ENCODE assay signal across 26 cellular contexts in the genomic region with DNA sequence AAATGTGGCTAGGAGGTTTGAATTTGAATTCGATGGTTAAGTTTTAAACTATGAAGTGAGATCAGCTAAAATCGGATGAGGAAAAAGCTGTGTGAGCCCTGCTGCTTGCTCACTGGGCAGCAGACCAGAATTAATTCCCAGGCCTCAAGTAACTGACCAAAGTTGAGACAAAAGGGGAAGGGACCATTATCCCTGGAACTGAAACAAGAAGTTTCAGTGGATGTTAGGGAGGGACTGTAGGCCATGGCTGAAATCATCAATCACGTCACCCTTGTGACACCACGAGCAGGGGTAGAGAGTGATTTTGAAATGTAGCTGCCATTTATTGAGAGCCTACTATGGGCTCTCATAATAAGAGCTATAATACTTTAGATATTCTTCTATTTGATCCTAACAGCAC. TPM values are rescaled to one million over a fixed set of nuclear protein-coding genes. Genes with fewer than 3 reads are reported as not detected.
DNase-seq lines count a peak whose midpoint lies in the region; ATAC-seq, FAIRE-seq and TF ChIP-seq lines count a peak whose summit lies in the region.
"Had no signal": no experiment of that assay in that cellular context is flagged by ENCODE, and none has a peak within 500 bp of the region (broad histone marks: within the 10 kb centered on the region; RNA-seq: fewer than 3 reads in every experiment).

No MANE protein-coding gene starts in this region.

- H3K27me3 ChIP-seq in K562 (ENCODE audit: control insufficient read depth in 2 of 2, insufficient read depth in 2 of 2, low read length in 2 of 2): no peaks in the 10 kb centered on the region; a peak in 1 of 5 replicates
- H3K27me3 ChIP-seq in right cardiac atrium (ENCODE audit: control insufficient read depth, insufficient read depth): no peaks in the 10 kb centered on the region
- no peaks in the 10 kb centered on the region for H3K27me3 ChIP-seq in neuronal stem cell (ENCODE audit: control insufficient read depth in 3 of 3, insufficient read depth in 3 of 3, low read depth in 1 of 3, low read length in 3 of 3)
- H3K27me3 ChIP-seq in gastrocnemius medialis: no peaks in the 10 kb centered on the region
- H3K27me3 ChIP-seq: stomach, tibial nerve had no signal

- no peak overlapping the region for H2AK5ac ChIP-seq in neuronal stem cell (ENCODE audit: low read depth, low read length)

- H3K27me3 Mint-ChIP-seq in type B pancreatic cell: no peaks in the 10 kb centered on the region
- H3K27me3 Mint-ChIP-seq: activated naive CD8-positive, alpha-beta T cell treated with anti-CD3 and anti-CD28 coated beads, Interleukin-2, amount 10 ng/mL, durations not matched to agents 7 days and 5 days had no signal

- H3K23ac ChIP-seq in neuronal stem cell (ENCODE audit: low read depth, low read length, poor library complexity): no peak overlapping the region

- BruUV-seq in K562 (replicated peaks; lab: Mats Ljungman, UMichigan): no TSS peak

- no peak overlapping the region for H3K14ac ChIP-seq in neuronal stem cell (ENCODE audit: low read length)

- no peaks in the 10 kb centered on the region for H3K79me1 ChIP-seq in neuronal stem cell (ENCODE audit: low read depth, low read length)

- H3K36me3 ChIP-seq in K562 (ENCODE audit: control insufficient read depth, insufficient read depth, low read length) (no peaks in the 10 kb centered on the region), neuronal stem cell (replicated peaks in 1 of 2; ENCODE audit: control insufficient read depth in 2 of 2, insufficient read depth in 2 of 2, low read length in 2 of 2) (no peaks in the 10 kb centered on the region), gastrocnemius medialis (no peaks in the 10 kb centered on the region)
- H3K36me3 ChIP-seq: stomach, tibial nerve had no signal

- TF ChIP-seq CTCF in K562 (IDR thresholded peaks at IDR 0.05 in 2 of 3, conservative IDR thresholded peaks at IDR 0.05 in 1 of 3; ENCODE audit: insufficient read depth in 2 of 3, low read depth in 1 of 3, low read length in 3 of 3) (no peak), type B pancreatic cell (conservative IDR thresholded peaks at IDR 0.05) (no peak), gastrocnemius medialis (IDR thresholded peaks at IDR 0.05 in 4 of 5, conservative IDR thresholded peaks at IDR 0.05 in 1 of 5) (no peak)

- no peak for TF ChIP-seq RAD21 in K562 (CRISPR knock-in tag; conservative IDR thresholded peaks at IDR 0.05 in 1 of 2, IDR thresholded peaks at IDR 0.05 in 1 of 2)

- H3K18ac ChIP-seq in neuronal stem cell (ENCODE audit: low read length): no peak overlapping the region

- in situ Hi-C loops in K562 (cut with MboI): no loop called here
- in situ Hi-C loops in gastrocnemius medialis (cut with MboI; ENCODE audit: low sequenced_read_pairs in 4 of 4): loop anchor here in 1 of 4 donors (25.0 kb wide), 1 partner anchor 443 kb away; a partner anchor contains a TSS

- no peaks in the 10 kb centered on the region for H3K36me3 Mint-ChIP-seq in type B pancreatic cell
- H3K36me3 Mint-ChIP-seq: activated naive CD8-positive, alpha-beta T cell treated with anti-CD3 and anti-CD28 coated beads, Interleukin-2, amount 10 ng/mL, durations not matched to agents 7 days and 5 days had no signal

- H3K9me3 ChIP-seq in K562 (replicated peaks; ENCODE audit: control insufficient read depth, insufficient read depth, low read depth, low read length) (no peaks in the 10 kb centered on the region), right cardiac atrium (ENCODE audit: control insufficient read depth, low read length) (no peaks in the 10 kb centered on the region), neuronal stem cell (replicated peaks in 1 of 2; ENCODE audit: control insufficient read depth in 2 of 2, insufficient read depth in 1 of 2, low read depth in 1 of 2, low read length in 2 of 2) (no peaks in the 10 kb centered on the region), gastrocnemius medialis (no peaks in the 10 kb centered on the region)
- H3K9me3 ChIP-seq: stomach, tibial nerve had no signal

- H3K9ac ChIP-seq in K562 (ENCODE audit: insufficient read depth in 1 of 2, low read depth in 2 of 2, low read length in 2 of 2) (no peak overlapping the region), neuronal stem cell (ENCODE audit: low read depth, low read length, poor library complexity) (no peak overlapping the region)

- H3K27ac ChIP-seq in K562 (ENCODE audit: extremely low read depth, low read depth, low read length) (no peak overlapping the region), right cardiac atrium (ENCODE audit: low read length) (no peak overlapping the region), neuronal stem cell (replicated peaks; ENCODE audit: low read length) (no peak overlapping the region), gastrocnemius medialis (no peak overlapping the region)
- H3K27ac ChIP-seq: SK-N-MC, stomach had no signal

- H3K4me2 ChIP-seq in K562 (ENCODE audit: insufficient read depth, low read length) (no peak overlapping the region), neuronal stem cell (ENCODE audit: insufficient read depth, low read length, poor library complexity, severe bottlenecking) (no peak overlapping the region)
- H3K4me2 ChIP-seq: GM23338, smooth muscle cell had no signal

- H2BK120ac ChIP-seq in neuronal stem cell (ENCODE audit: low read depth, low read length): no peak overlapping the region

- H3K4me3 ChIP-seq in K562 (no peak overlapping the region), right cardiac atrium (ENCODE audit: low read length) (no peak overlapping the region), neuronal stem cell (ENCODE audit: low read length in 2 of 2) (no peak overlapping the region), gastrocnemius medialis (no peak overlapping the region)
- H3K4me3 ChIP-seq: GM23338, SK-N-MC, smooth muscle cell, stomach, tibial nerve had no signal

- intact Hi-C loops in K562 (cut with micrococcal nuclease): no loop called here
- intact Hi-C loops in right cardiac atrium (cut with DNase I): no loop called here
- intact Hi-C loops in gastrocnemius medialis (cut with DNase I; ENCODE audit: low total_unique reads): no loop called here

- CTCF ChIA-PET in K562 (lab: Yijun Ruan, JAX; ENCODE audit: low intra/inter-chr PET ratio): no interaction called here
- CTCF ChIA-PET in HEK293T (lab: Yijun Ruan, JAX): no interaction called here

- H3K9me1 ChIP-seq in K562 (ENCODE audit: control insufficient read depth, insufficient read depth, low read length): no peaks in the 10 kb centered on the region

- H3K4me1 Mint-ChIP-seq in type B pancreatic cell (ENCODE audit: unreplicated experiment): no peaks in the 10 kb centered on the region
- H3K4me1 Mint-ChIP-seq: activated naive CD8-positive, alpha-beta T cell treated with anti-CD3 and anti-CD28 coated beads, Interleukin-2, amount 10 ng/mL, durations not matched to agents 7 days and 5 days; GM23338 had no signal

- H3K79me2 ChIP-seq in K562 (ENCODE audit: control insufficient read depth, insufficient read depth, low read length): no peaks in the 10 kb centered on the region

- WGBS in K562 (ENCODE audit: insufficient coverage, low coverage, missing lambda C conversion rate): 0% methylated on average over 4 of the region's 4 CpGs
- 31% methylated on average over 4 of the region's 4 CpGs for WGBS in right cardiac atrium
- WGBS in neuronal stem cell (ENCODE audit: extremely low coverage in 2 of 2, insufficient read length in 2 of 2, insufficient replicate concordance in 1 of 2), 2 donors: 100% methylated on average over 1 of the region's 4 CpGs; no CpG with 5 or more reads in 1 of the 2 donors

- H3K4ac ChIP-seq in neuronal stem cell (ENCODE audit: low read length): no peak overlapping the region

- H3K4me1 ChIP-seq in K562 (replicated peaks in 1 of 2; ENCODE audit: control insufficient read depth in 2 of 2, insufficient read depth in 2 of 2, low read length in 2 of 2) (no peaks in the 10 kb centered on the region), right cardiac atrium (ENCODE audit: control insufficient read depth, insufficient read depth, low read length) (no peaks in the 10 kb centered on the region), neuronal stem cell (ENCODE audit: control insufficient read depth in 2 of 2, insufficient read depth in 1 of 2, low read depth in 1 of 2, low read length in 2 of 2) (peaks cover 0 to 5% of the 10 kb centered on the region in 2 donors), gastrocnemius medialis (no peaks in the 10 kb centered on the region)
- H3K4me1 ChIP-seq: stomach, tibial nerve had no signal

- H2BK5ac ChIP-seq in neuronal stem cell (ENCODE audit: low read length): no peak overlapping the region

- H2BK15ac ChIP-seq in neuronal stem cell (ENCODE audit: low read length): no peak overlapping the region

- no peak overlapping the region for H3K27ac Mint-ChIP-seq in type B pancreatic cell
- H3K27ac Mint-ChIP-seq: activated CD8-positive, alpha-beta T cell treated with anti-CD3 and anti-CD28 coated beads, Interleukin-2, amount 10 ng/mL, durations not matched to agents 7 days and 5 days; activated naive CD8-positive, alpha-beta T cell treated with anti-CD3 and anti-CD28 coated beads, Interleukin-2, amount 10 ng/mL, durations not matched to agents 7 days and 5 days; GM23338 had no signal

- no peaks in the 10 kb centered on the region for H3K9me3 Mint-ChIP-seq in type B pancreatic cell

- DNase-seq in CD1c-positive myeloid dendritic cell (ENCODE audit: extremely low spot score) (peak; percentile 82), K562 (ENCODE audit: extremely low read depth in 1 of 4, low spot score in 3 of 4) (no peak), right cardiac atrium (peak in 2 of 3 donors; percentile 19 to 47), neuronal stem cell (ENCODE audit: low spot score) (peak; percentile 38), NCI-H82 (lab: John Stamatoyannopoulos, UW) (no peak), type B pancreatic cell (ENCODE audit: extremely low spot score, unreplicated experiment) (no peak), HEK293T (ENCODE audit: extremely low spot score) (no peak), gastrocnemius medialis (no peak)
- DNase-seq: activated CD8-positive, alpha-beta T cell treated with anti-CD3 and anti-CD28 coated beads, Interleukin-2, amount 10 ng/mL, durations not matched to agents 7 days and 5 days; activated effector memory CD4-positive, alpha-beta T cell treated with Interleukin-2 at 50 U/mL for 16 hours; activated naive CD8-positive, alpha-beta T cell treated with anti-CD3 and anti-CD28 coated beads, Interleukin-2, amount 10 ng/mL, durations not matched to agents 7 days and 5 days; dermis blood vessel endothelial cell; IMR-90; kidney; NCI-H2029 treated with DMSO at 0.1 percent for 48 hours; NCI-H526 treated with DMSO at 0.1 percent for 48 hours; occipital lobe; stimulated activated CD4-positive, alpha-beta T cell treated with anti-CD3 and anti-CD28 coated beads, Interleukin-1b, Interleukin-23, amount 100 ng/mL, for 48 hours; stimulated activated CD8-positive, alpha-beta memory T cell treated with anti-CD3 and anti-CD28 coated beads, Interleukin-4, amount 100 ng/mL, for 48 hours; stomach had no signal

- no peak overlapping the region for H3K4me3 Mint-ChIP-seq in type B pancreatic cell
- H3K4me3 Mint-ChIP-seq: activated CD8-positive, alpha-beta T cell treated with anti-CD3 and anti-CD28 coated beads, Interleukin-2, amount 10 ng/mL, durations not matched to agents 7 days and 5 days; activated naive CD8-positive, alpha-beta T cell treated with anti-CD3 and anti-CD28 coated beads, Interleukin-2, amount 10 ng/mL, durations not matched to agents 7 days and 5 days; GM23338 had no signal

- no peak overlapping the region for H4K8ac ChIP-seq in neuronal stem cell (ENCODE audit: low read depth, low read length)

- no peak overlapping the region for H2BK12ac ChIP-seq in neuronal stem cell (ENCODE audit: low read length)

- no peak for TF ChIP-seq EP300 in K562 (IDR thresholded peaks at IDR 0.05; ENCODE audit: low read length)

- TF ChIP-seq POLR2A in K562 (conservative IDR thresholded peaks at IDR 0.05): no peak
- no peak for TF ChIP-seq POLR2A in gastrocnemius medialis (IDR thresholded peaks at IDR 0.05)

- no peak overlapping the region for H4K91ac ChIP-seq in neuronal stem cell (ENCODE audit: low read depth, low read length, poor library complexity)

- ATAC-seq in K562: no peak
- peak; percentile 78 to 88 for ATAC-seq in right cardiac atrium
- no peak for ATAC-seq in gastrocnemius medialis
- ATAC-seq: activated CD8-positive, alpha-beta T cell treated with anti-CD3 and anti-CD28 coated beads, Interleukin-2, amount 10 ng/mL, durations not matched to agents 7 days and 5 days; GM23338 had no signal

- POLR2A ChIA-PET in K562 (lab: Yijun Ruan, JAX) (no interaction called here), HEK293T (lab: Yijun Ruan, JAX) (no interaction called here)

- H2AFZ ChIP-seq in K562 (ENCODE audit: low read depth, low read length) (no peak overlapping the region), neuronal stem cell (ENCODE audit: low read length) (no peak overlapping the region)
- H2AFZ ChIP-seq: GM23338 had no signal

- H4K20me1 ChIP-seq in K562 (replicated peaks; ENCODE audit: control insufficient read depth, insufficient read depth, low read length): no peaks in the 10 kb centered on the region

- no peak for FAIRE-seq in K562 (lab: Jason Lieb, UNC)
- FAIRE-seq: kidney had no signal

RNA-seq across cellular contexts. Expression of a gene that starts 7.0 kb away (rescaled TPM):
- not detected in 2 replicates for total RNA-seq in K562 (2011; cell fraction: chromatin; rRNA removed; ENCODE audit: low replicate concordance)
- not detected in 2 replicates for total RNA-seq in K562 (2011; cell fraction: nucleolus; rRNA removed)
- not detected in 2 replicates for total RNA-seq in K562 (2011; cell fraction: nucleoplasm; rRNA removed)
- total RNA-seq in K562 (2014; rRNA removed) (not detected in 2 replicates), K562 (2014; rRNA removed; fragmentation: Illumina TruSeq; extraction: Trizol) (not detected in 2 replicates), K562 (2015; rRNA removed; fragmentation: Illumina TruSeq; extraction: Trizol) (not detected in 2 replicates), K562 (2021) (not detected in 2 replicates), right cardiac atrium (10 to 100 TPM in 2 of 4 donors, 1 to 10 TPM in 2; 6.6 to 18.9 (median 10.9) TPM), type B pancreatic cell (ENCODE audit: low replicate concordance) (3.1 and 6.5 TPM in 2 replicates), gastrocnemius medialis (under 1 TPM in 1 of 4 donors, not detected in 3; 0.36 TPM)
- polyA plus RNA-seq in K562 (2011; rRNA removed) (not detected in 2 replicates), K562 (2014; fragmentation: Illumina TruSeq; extraction: Trizol) (not detected in 2 replicates), K562 (2014; fragmentation: Nextera tagmentation; extraction: Ambion mirVana) (not detected), K562 (2014; rRNA removed) (not detected in 2 replicates), right cardiac atrium (9.3 TPM)
- polyA plus RNA-seq in K562 (2011; cell fraction: cytosol; rRNA removed): not detected in 2 replicates
- not detected in 2 replicates for polyA plus RNA-seq in K562 (2011; cell fraction: nucleus; rRNA removed)
- polyA plus RNA-seq in K562 (2012): not detected in 2 replicates
- polyA minus RNA-seq in K562 (2011; rRNA and poly(A)+ RNA removed): not detected in 2 replicates
- not detected in 2 replicates for polyA minus RNA-seq in K562 (2011; cell fraction: cytosol; rRNA and poly(A)+ RNA removed)
- polyA minus RNA-seq in K562 (2011; cell fraction: nucleus; rRNA and poly(A)+ RNA removed): not detected in 2 replicates
- polyA plus RNA-seq in neuronal stem cell (2013, experiment 1 of 2): 0.66 TPM
- 0.58 TPM for polyA plus RNA-seq in neuronal stem cell (2013, experiment 2 of 2)
- total RNA-seq: activated CD8-positive, alpha-beta T cell treated with anti-CD3 and anti-CD28 coated beads, Interleukin-2, amount 10 ng/mL, durations not matched to agents 7 days and 5 days; dermis blood vessel endothelial cell; RPMI7951; T-helper 1 cell treated with Interleukin-12 subunit alpha and Interleukin-12 subunit beta and Interleukin-4 antibody, amounts not matched to agents 30 ng/mL and 1 ng/mL, for 36 hours had no signal

Comparison
In these comparisons a context has a peak if more than half of its experiments do, and no peak if none do; other contexts are left out.
1. DNase-seq: peak in CD1c-positive myeloid dendritic cell (single experiment), right cardiac atrium (2 of 3) and neuronal stem cell (single experiment); none in K562 (0 of 4), NCI-H82 (single experiment), type B pancreatic cell (single experiment), HEK293T (single experiment) and gastrocnemius medialis (0 of 2).
2. ATAC-seq: peak in right cardiac atrium (2 of 2); none in K562 (single experiment) and gastrocnemius medialis (0 of 2).